8 cellular contexts compared by ENCODE assay signal in genomic region chr10:103888113-103888841, GRCh38. TPM values are rescaled to one million over a fixed set of nuclear protein-coding genes. Genes with fewer than 3 reads are reported as not detected.
DNase-seq lines count a peak whose midpoint lies in the region; ATAC-seq, FAIRE-seq and TF ChIP-seq lines count a peak whose summit lies in the region.

No MANE protein-coding gene starts in this region.

- DNase-seq in AG10803 (ENCODE audit: low read depth) (peak; percentile 75), HL-60 (ENCODE audit: low read depth in 1 of 2, low spot score in 1 of 2) (peak in 1 of 2 experiments; percentile 35), OCI-M2 (lab: John Stamatoyannopoulos, UW; ENCODE audit: unreplicated experiment) (peak; percentile 7), bronchial epithelial cell (ENCODE audit: low read depth) (peak; percentile 81), kidney (peak; percentile 85), spleen (no peak)

- TF ChIP-seq CTCF in AG10803 (conservative IDR thresholded peaks at IDR 0.05; ENCODE audit: low read length) (peak; percentile 94), GM12872 (IDR thresholded peaks at IDR 0.05; ENCODE audit: insufficient read depth, low read depth, low read length) (peak; percentile 89), HL-60 (IDR thresholded peaks at IDR 0.05; ENCODE audit: insufficient read depth, low read length) (peak; percentile 79), bronchial epithelial cell (IDR thresholded peaks at IDR 0.05; ENCODE audit: insufficient read depth, low read length, severe bottlenecking) (peak; percentile 73), kidney (IDR thresholded peaks at IDR 0.05; ENCODE audit: borderline replicate concordance, extremely low read depth, insufficient read depth) (peak; percentile 90), spleen (IDR thresholded peaks at IDR 0.05 in 8 of 11, conservative IDR thresholded peaks at IDR 0.05 in 3 of 11) (peak; percentile 78 to 94 (median 83))

- H3K27ac ChIP-seq in HL-60 (replicated peaks) (no peak overlapping the region), kidney (ENCODE audit: low read depth in 2 of 2, low read length in 2 of 2) (peak overlapping the region in 1 of 2 donors; percentile 51), spleen (peak overlapping the region in 3 of 8 donors; percentile 27 to 78 (median 57))

- H3K9ac ChIP-seq in kidney (ENCODE audit: low read length in 2 of 2): peak overlapping the region in 1 of 2 donors; percentile 0

- H3K4me1 ChIP-seq in kidney (ENCODE audit: control insufficient read depth in 1 of 2, insufficient read depth in 1 of 2, low read depth in 1 of 2, low read length in 2 of 2) (peaks cover 5 to 8% of the 10 kb centered on the region in 2 donors), spleen (peaks cover 0 to 40% (median 24%) of the 10 kb centered on the region in 6 donors)

- H3K36me3 ChIP-seq in bronchial epithelial cell (ENCODE audit: control insufficient read depth, insufficient read depth, low read length) (no peaks in the 10 kb centered on the region), kidney (ENCODE audit: control insufficient read depth in 1 of 2, insufficient read depth in 2 of 2, low read length in 2 of 2) (peaks cover 10 to 11% of the 10 kb centered on the region in 2 donors), spleen (peaks cover 0 to 94% (median 34%) of the 10 kb centered on the region in 6 donors)

- intact Hi-C loops in kidney (cut with DNase I): loop anchor here (10.0 kb wide), 1 partner anchor 317 kb away; no protein-coding TSS in a partner anchor
- intact Hi-C loops in spleen (cut with DNase I; ENCODE audit: low total_unique reads): loop anchor here (2.0 to 10.0 kb wide), 2 partner anchors 197 to 321 kb away; partner anchors contain the start of gene COL17A1

- H3K9me3 ChIP-seq in kidney (ENCODE audit: control insufficient read depth in 1 of 2, low read length in 2 of 2): no peaks in the 10 kb centered on the region
- H3K9me3 ChIP-seq in spleen: no peaks in the 10 kb centered on the region

- no peak for TF ChIP-seq POLR2A in spleen (IDR thresholded peaks at IDR 0.05)
- TF ChIP-seq POLR2A in GM18505 (IDR thresholded peaks at IDR 0.05; ENCODE audit: borderline replicate concordance, extremely low read depth, insufficient read depth, insufficient read length): no peak

- ATAC-seq in GM18505 (IDR thresholded peaks at IDR 0.05; ENCODE audit: unreplicated experiment): no peak

- FAIRE-seq in bronchial epithelial cell (lab: Jason Lieb, UNC) (no peak), kidney (lab: Jason Lieb, UNC) (peak; percentile 90)

- H3K4me3 ChIP-seq in AG10803 (ENCODE audit: low read length) (no peak overlapping the region), HL-60 (replicated peaks; ENCODE audit: insufficient read depth, low read length) (no peak overlapping the region), bronchial epithelial cell (ENCODE audit: low read depth, low read length) (no peak overlapping the region), kidney (ENCODE audit: low read length in 2 of 2) (no peak overlapping the region), spleen (no peak overlapping the region)

- H3K27me3 ChIP-seq in HL-60 (ENCODE audit: insufficient read depth, poor library complexity, severe bottlenecking) (no peaks in the 10 kb centered on the region), bronchial epithelial cell (ENCODE audit: control insufficient read depth, insufficient read depth, low read length) (no peaks in the 10 kb centered on the region), spleen (replicated peaks in 1 of 7) (no peaks in the 10 kb centered on the region)

- 24 to 34% (median 27%) methylated on average over 6 of the region's 6 CpGs for WGBS in spleen, 5 donors

RNA-seq across cellular contexts. Expression of gene STN1, which starts 29.7 kb away (rescaled TPM):
- total RNA-seq in bronchial epithelial cell (40.7 and 67.7 TPM in 2 replicates), kidney (30.1 TPM), spleen (10 to 100 TPM; 18.6 to 27.7 (median 24.1) TPM)
- polyA plus RNA-seq in kidney (ENCODE audit: insufficient read depth, low read depth, low replicate concordance) (29.4 TPM), spleen (10 to 100 TPM; 14.2 to 18.1 (median 15.1) TPM)

RNA-seq across cellular contexts. Expression of gene SH3PXD2A, which starts 32.9 kb away (rescaled TPM):
- 12.4 and 16.1 TPM in 2 replicates for total RNA-seq in bronchial epithelial cell
- 20.1 TPM for total RNA-seq in kidney
- 2.4 TPM for polyA plus RNA-seq in kidney (ENCODE audit: insufficient read depth, low read depth, low replicate concordance)
- 10 to 100 TPM; 27.9 to 50.0 (median 38.8) TPM for total RNA-seq in spleen
- 1 to 10 TPM; 2.6 to 8.1 (median 4.4) TPM for polyA plus RNA-seq in spleen
